In genomic region chr1:25657786-25658760, GRCh38 we compare ENCODE assay signal across 18 cellular contexts. TPM values are rescaled to one million over a fixed set of nuclear protein-coding genes. Genes with fewer than 3 reads are reported as not detected.
DNase-seq lines count a peak whose midpoint lies in the region; ATAC-seq and TF ChIP-seq lines count a peak whose summit lies in the region.
"Had no signal": no experiment of that assay in that cellular context is flagged by ENCODE, and none has a peak within 500 bp of the region (broad histone marks: within the 10 kb centered on the region; RNA-seq: fewer than 3 reads in every experiment).

No MANE protein-coding gene starts in this region.

- no peak overlapping the region for H3K4ac ChIP-seq in neuronal stem cell (ENCODE audit: low read length)

- no peak overlapping the region for H3K27ac ChIP-seq in coronary artery
- no peak overlapping the region for H3K27ac ChIP-seq in neuronal stem cell (replicated peaks; ENCODE audit: low read length)
- H3K27ac ChIP-seq in upper lobe of right lung: no peak overlapping the region
- H3K27ac ChIP-seq: hepatocyte, SJCRH30 had no signal

- H3K4me1 Mint-ChIP-seq in stimulated activated naive CD8-positive, alpha-beta T cell treated with anti-CD3 and anti-CD28 coated beads, Interleukin-15, Interleukin-2, amounts not matched to agents 100 ng/mL and 50 ng/mL, for 24 hours (ENCODE audit: low read depth): peaks cover 18% of the 10 kb centered on the region

- no peaks in the 10 kb centered on the region for H3K9me3 Mint-ChIP-seq in stimulated activated naive CD8-positive, alpha-beta T cell treated with anti-CD3 and anti-CD28 coated beads, Interleukin-15, Interleukin-2, amounts not matched to agents 100 ng/mL and 50 ng/mL, for 24 hours
- H3K9me3 Mint-ChIP-seq: stimulated activated naive B cell treated with anti-CD40 and anti-IgM and Interleukin-4, amounts not matched to agents 10 μg/mL and 1 μg/mL and 100 μg/mL, for 72 hours; T-helper 1 cell treated with Interleukin-12 subunit alpha and Interleukin-12 subunit beta and Interleukin-4 antibody, amounts not matched to agents 30 μg/mL and 1 μg/mL, for 36 hours had no signal

- H4K8ac ChIP-seq in neuronal stem cell (ENCODE audit: low read depth, low read length): no peak overlapping the region

- peaks cover 10 to 12% of the 10 kb centered on the region in 2 donors for H3K4me1 ChIP-seq in neuronal stem cell (ENCODE audit: control insufficient read depth in 2 of 2, insufficient read depth in 1 of 2, low read depth in 1 of 2, low read length in 2 of 2)
- H3K4me1 ChIP-seq in upper lobe of right lung: peaks cover 12% of the 10 kb centered on the region
- H3K4me1 ChIP-seq: SJCRH30 had no signal

- H3K4me2 ChIP-seq in neuronal stem cell (ENCODE audit: insufficient read depth, low read length, poor library complexity, severe bottlenecking): no peak overlapping the region
- H3K4me2 ChIP-seq: hepatocyte had no signal

- no peak for ATAC-seq in stimulated activated naive CD8-positive, alpha-beta T cell treated with anti-CD3 and anti-CD28 coated beads, Interleukin-15, Interleukin-2, amounts not matched to agents 100 U/mL and 50 U/mL, for 24 hours
- ATAC-seq in upper lobe of right lung (no peak), GM18520 (IDR thresholded peaks at IDR 0.05; ENCODE audit: unreplicated experiment) (no peak)

- H3K4me3 Mint-ChIP-seq in stimulated activated naive CD8-positive, alpha-beta T cell treated with anti-CD3 and anti-CD28 coated beads, Interleukin-15, Interleukin-2, amounts not matched to agents 100 ng/mL and 50 ng/mL, for 24 hours: no peak overlapping the region
- H3K4me3 Mint-ChIP-seq: stimulated activated naive B cell treated with anti-CD40 and anti-IgM and Interleukin-4, amounts not matched to agents 10 μg/mL and 1 μg/mL and 100 μg/mL, for 72 hours; T-helper 1 cell treated with Interleukin-12 subunit alpha and Interleukin-12 subunit beta and Interleukin-4 antibody, amounts not matched to agents 30 μg/mL and 1 μg/mL, for 36 hours had no signal

- no peak overlapping the region for H2BK5ac ChIP-seq in neuronal stem cell (ENCODE audit: low read length)

- no peaks in the 10 kb centered on the region for H3K9me3 ChIP-seq in neuronal stem cell (replicated peaks in 1 of 2; ENCODE audit: control insufficient read depth in 2 of 2, insufficient read depth in 1 of 2, low read depth in 1 of 2, low read length in 2 of 2)
- no peaks in the 10 kb centered on the region for H3K9me3 ChIP-seq in upper lobe of right lung
- H3K9me3 ChIP-seq: ascending aorta, SJCRH30 had no signal

- no peak overlapping the region for H3K23ac ChIP-seq in neuronal stem cell (ENCODE audit: low read depth, low read length, poor library complexity)

- H2AK5ac ChIP-seq in neuronal stem cell (ENCODE audit: low read depth, low read length): no peak overlapping the region

- H3K36me3 ChIP-seq in neuronal stem cell (replicated peaks in 1 of 2; ENCODE audit: control insufficient read depth in 2 of 2, insufficient read depth in 2 of 2, low read length in 2 of 2): no peaks in the 10 kb centered on the region
- no peaks in the 10 kb centered on the region for H3K36me3 ChIP-seq in upper lobe of right lung
- H3K36me3 ChIP-seq: ascending aorta had no signal

- no peak overlapping the region for H2AFZ ChIP-seq in neuronal stem cell (ENCODE audit: low read length)
- H2AFZ ChIP-seq: hepatocyte had no signal

- TF ChIP-seq CTCF in coronary artery (IDR thresholded peaks at IDR 0.05) (no peak), upper lobe of right lung (IDR thresholded peaks at IDR 0.05) (no peak)

- no peak overlapping the region for H3K4me3 ChIP-seq in coronary artery
- no peak overlapping the region for H3K4me3 ChIP-seq in neuronal stem cell (ENCODE audit: low read length in 2 of 2)
- H3K4me3 ChIP-seq in upper lobe of right lung: no peak overlapping the region
- H3K4me3 ChIP-seq: ascending aorta, hepatocyte, SJCRH30 had no signal

- peak overlapping the region; percentile 5 for H3K27ac Mint-ChIP-seq in stimulated activated naive CD8-positive, alpha-beta T cell treated with anti-CD3 and anti-CD28 coated beads, Interleukin-15, Interleukin-2, amounts not matched to agents 100 ng/mL and 50 ng/mL, for 24 hours
- H3K27ac Mint-ChIP-seq: stimulated activated naive B cell treated with anti-CD40 and anti-IgM and Interleukin-4, amounts not matched to agents 10 μg/mL and 1 μg/mL and 100 μg/mL, for 72 hours; T-helper 1 cell treated with Interleukin-12 subunit alpha and Interleukin-12 subunit beta and Interleukin-4 antibody, amounts not matched to agents 30 μg/mL and 1 μg/mL, for 36 hours had no signal

- H2BK120ac ChIP-seq in neuronal stem cell (ENCODE audit: low read depth, low read length): no peak overlapping the region

- no peaks in the 10 kb centered on the region for H3K79me1 ChIP-seq in neuronal stem cell (ENCODE audit: low read depth, low read length)

- intact Hi-C loops in upper lobe of right lung (cut with DNase I): no loop called here

- no peak overlapping the region for H2BK12ac ChIP-seq in neuronal stem cell (ENCODE audit: low read length)

- DNase-seq in stimulated activated naive CD8-positive, alpha-beta T cell treated with anti-CD3 and anti-CD28 coated beads, Interleukin-15, Interleukin-2, amounts not matched to agents 100 U/mL and 50 U/mL, for 24 hours: no peak
- DNase-seq in coronary artery (ENCODE audit: low spot score) (peak; percentile 59), neuronal stem cell (ENCODE audit: low spot score) (no peak), upper lobe of right lung (peak; percentile 20), HuH-7 (ENCODE audit: low spot score) (no peak), NCI-H446 treated with DMSO at 0.1 percent for 48 hours (lab: John Stamatoyannopoulos, UW) (no peak)
- DNase-seq: activated effector memory CD4-positive, alpha-beta T cell treated with Interleukin-2 at 50 U/mL for 16 hours; AML-193; MM.1S; NCI-H748 treated with DMSO at 0.1 percent for 48 hours; retina; SJCRH30 had no signal

- H4K91ac ChIP-seq in neuronal stem cell (ENCODE audit: low read depth, low read length, poor library complexity): no peak overlapping the region

- H2BK15ac ChIP-seq in neuronal stem cell (ENCODE audit: low read length): no peak overlapping the region

- H3K27me3 ChIP-seq in neuronal stem cell (ENCODE audit: control insufficient read depth in 3 of 3, insufficient read depth in 3 of 3, low read depth in 1 of 3, low read length in 3 of 3) (no peaks in the 10 kb centered on the region), upper lobe of right lung (no peaks in the 10 kb centered on the region)
- H3K27me3 ChIP-seq: ascending aorta, hepatocyte, SJCRH30 had no signal

- H3K14ac ChIP-seq in neuronal stem cell (ENCODE audit: low read length): peak overlapping the region; percentile 66

- no peaks in the 10 kb centered on the region for H3K36me3 Mint-ChIP-seq in stimulated activated naive CD8-positive, alpha-beta T cell treated with anti-CD3 and anti-CD28 coated beads, Interleukin-15, Interleukin-2, amounts not matched to agents 100 ng/mL and 50 ng/mL, for 24 hours (ENCODE audit: low read depth)
- H3K36me3 Mint-ChIP-seq: stimulated activated naive B cell treated with anti-CD40 and anti-IgM and Interleukin-4, amounts not matched to agents 10 μg/mL and 1 μg/mL and 100 μg/mL, for 72 hours had no signal

- no peak overlapping the region for H3K18ac ChIP-seq in neuronal stem cell (ENCODE audit: low read length)

- no CpG with 5 or more reads among the region's 12 CpGs for whole genome bisulfite sequencing in neuronal stem cell (ENCODE audit: extremely low coverage in 2 of 2, insufficient read length in 2 of 2, insufficient replicate concordance in 1 of 2), 2 donors

- no peaks in the 10 kb centered on the region for H3K27me3 Mint-ChIP-seq in stimulated activated naive CD8-positive, alpha-beta T cell treated with anti-CD3 and anti-CD28 coated beads, Interleukin-15, Interleukin-2, amounts not matched to agents 100 ng/mL and 50 ng/mL, for 24 hours

- no peak overlapping the region for H3K9ac ChIP-seq in neuronal stem cell (ENCODE audit: low read depth, low read length, poor library complexity)

RNA-seq across cellular contexts. Expression of gene MAN1C1, which starts 41.5 kb away (rescaled TPM):
- 7.3 TPM for polyA plus RNA-seq in neuronal stem cell (2013, experiment 1 of 2)
- polyA plus RNA-seq in neuronal stem cell (2013, experiment 2 of 2): 7.1 TPM
- total RNA-seq in upper lobe of right lung: 19.7 TPM

Comparison
In these comparisons a context has a peak if more than half of its experiments do, and no peak if none do; other contexts are left out.
1. DNase-seq: peak in coronary artery (single experiment) and upper lobe of right lung (single experiment); none in stimulated activated naive CD8-positive, alpha-beta T cell treated with anti-CD3 and anti-CD28 coated beads, Interleukin-15, Interleukin-2, amounts not matched to agents 100 U/mL and 50 U/mL, for 24 hours (single experiment), neuronal stem cell (single experiment), HuH-7 (single experiment) and NCI-H446 treated with DMSO at 0.1 percent for 48 hours (single experiment).